In the genomic region with DNA sequence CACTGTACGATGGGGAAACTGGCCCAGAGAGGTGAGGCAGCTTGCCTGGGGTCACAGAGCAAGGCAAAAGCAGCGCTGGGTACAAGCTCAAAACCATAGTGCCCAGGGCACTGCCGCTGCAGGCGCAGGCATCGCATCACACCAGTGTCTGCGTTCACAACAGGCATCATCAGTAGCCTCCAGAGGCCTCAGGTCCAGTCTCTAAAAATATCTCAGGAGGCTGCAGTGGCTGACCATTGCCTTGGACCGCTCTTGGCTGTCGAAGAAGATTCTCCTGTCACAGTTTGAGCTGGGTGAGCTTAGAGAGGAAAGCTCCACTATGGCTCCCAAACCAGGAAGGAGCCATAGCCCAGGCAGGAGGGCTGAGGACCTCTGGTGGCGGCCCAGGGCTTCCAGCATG, we compare ENCODE assay signal across 4 cellular contexts. TPM values are rescaled to one million over a fixed set of nuclear protein-coding genes. Genes with fewer than 3 reads are reported as not detected.
"Had no signal": no experiment of that assay in that cellular context is flagged by ENCODE, and none has a peak within 500 bp of the region (broad histone marks: within the 10 kb centered on the region; RNA-seq: fewer than 3 reads in every experiment).

No MANE protein-coding gene starts in this region.

RNA-seq across cellular contexts. Expression of a gene that starts 51.2 kb away (rescaled TPM):
- total RNA-seq: M059J, RPMI7951, SJCRH30, SK-MEL-5 had no signal
